16 cellular contexts compared by ENCODE assay signal in the genomic region with DNA sequence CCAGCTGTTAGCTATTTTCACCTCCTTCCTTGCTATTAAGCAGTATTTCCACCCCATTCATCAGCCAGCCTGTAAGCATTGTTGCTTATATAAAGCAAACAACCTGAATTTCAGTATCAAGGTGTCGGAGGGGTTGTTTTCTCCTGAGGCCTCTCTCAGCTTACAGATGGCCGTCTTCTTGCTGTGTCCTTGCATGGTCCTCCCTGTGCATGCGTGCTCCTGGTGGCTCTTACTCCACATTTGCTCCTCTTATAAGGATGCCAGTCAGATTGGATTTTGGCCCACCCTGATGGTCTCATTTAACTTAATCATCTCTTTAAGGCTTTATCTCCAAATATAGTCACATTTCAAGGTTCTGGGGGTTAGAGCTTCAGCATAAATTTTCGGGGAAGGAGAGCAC. TPM values are rescaled to one million over a fixed set of nuclear protein-coding genes. Genes with fewer than 3 reads are reported as not detected.
DNase-seq lines count a peak whose midpoint lies in the region; TF ChIP-seq lines count a peak whose summit lies in the region.
"Had no signal": no experiment of that assay in that cellular context is flagged by ENCODE, and none has a peak within 500 bp of the region (broad histone marks: within the 10 kb centered on the region; RNA-seq: fewer than 3 reads in every experiment).

No MANE protein-coding gene starts in this region.

- H3K9me2 ChIP-seq in PC-9 (ENCODE audit: insufficient read depth), result no peaks in the 10 kb centered on the region

- peaks cover 18% of the 10 kb centered on the region; the same call in 1 of the 2 replicates for H3F3A ChIP-seq in PC-9 (ENCODE audit: insufficient read depth, low read depth)

- TF ChIP-seq CTCF in PC-9 (conservative IDR thresholded peaks at IDR 0.05) (no peak), glutamatergic neuron (IDR thresholded peaks at IDR 0.05; ENCODE audit: partially characterized antibody, unreplicated experiment) (no peak), progenitor cell of endocrine pancreas (IDR thresholded peaks at IDR 0.05; ENCODE audit: unreplicated experiment) (no peak)

- peaks cover 33% of the 10 kb centered on the region for H3K4me1 Mint-ChIP-seq in activated naive CD4-positive, alpha-beta T cell treated with anti-CD3 and anti-CD28 coated beads for 36 hours (ENCODE audit: low read depth)
- H3K4me1 Mint-ChIP-seq in glutamatergic neuron (ENCODE audit: low read depth, unreplicated experiment), result peaks cover 10% of the 10 kb centered on the region
- H3K4me1 Mint-ChIP-seq in progenitor cell of endocrine pancreas (ENCODE audit: low read depth), result peaks cover 25% of the 10 kb centered on the region

- no peaks in the 10 kb centered on the region for H3K9me3 ChIP-seq in PC-9 (ENCODE audit: insufficient read depth, low read depth)
- H3K9me3 ChIP-seq: heart left ventricle, Peyer's patch, prostate gland had no signal

- peaks cover 3% of the 10 kb centered on the region; the same call in 1 of the 2 replicates for H4K20me1 ChIP-seq in PC-9 (ENCODE audit: insufficient read depth)

- no peaks in the 10 kb centered on the region for H3K27me3 ChIP-seq in PC-9 (ENCODE audit: insufficient read depth, low read depth)
- H3K27me3 ChIP-seq: heart left ventricle, Peyer's patch had no signal

- POLR2A ChIA-PET in PC-9 (lab: Charles Lee; ENCODE audit: unreplicated experiment), result interaction anchor here (0.7 kb wide), 1 partner anchor 405 kb away, joined by 3 read pairs; no protein-coding TSS in a partner anchor

- H3K9me3 Mint-ChIP-seq in activated naive CD4-positive, alpha-beta T cell treated with anti-CD3 and anti-CD28 coated beads for 36 hours, result no peaks in the 10 kb centered on the region
- H3K9me3 Mint-ChIP-seq in glutamatergic neuron (ENCODE audit: unreplicated experiment) (peaks cover 7% of the 10 kb centered on the region), progenitor cell of endocrine pancreas (ENCODE audit: low read depth) (no peaks in the 10 kb centered on the region)

- H3K4me3 Mint-ChIP-seq in activated naive CD4-positive, alpha-beta T cell treated with anti-CD3 and anti-CD28 coated beads for 36 hours, result peak overlapping the region; percentile 8
- H3K4me3 Mint-ChIP-seq in glutamatergic neuron (ENCODE audit: unreplicated experiment) (peak overlapping the region; percentile 32), progenitor cell of endocrine pancreas (ENCODE audit: low read depth) (peak overlapping the region; percentile 47)

- no peaks in the 10 kb centered on the region for H3K27me3 Mint-ChIP-seq in activated naive CD4-positive, alpha-beta T cell treated with anti-CD3 and anti-CD28 coated beads for 36 hours (ENCODE audit: low read depth)
- H3K27me3 Mint-ChIP-seq in glutamatergic neuron (ENCODE audit: unreplicated experiment) (peaks cover 2% of the 10 kb centered on the region), progenitor cell of endocrine pancreas (no peaks in the 10 kb centered on the region)

- no peak overlapping the region for H3K4me3 ChIP-seq in PC-9
- H3K4me3 ChIP-seq: heart left ventricle, Peyer's patch, prostate gland had no signal

- H3K4me1 ChIP-seq in PC-9 (replicated peaks; ENCODE audit: insufficient read depth), result peaks cover 25% of the 10 kb centered on the region
- H3K4me1 ChIP-seq: prostate gland had no signal

- CTCF ChIA-PET in activated naive CD4-positive, alpha-beta T cell treated with anti-CD3 and anti-CD28 coated beads for 36 hours (lab: Charles Lee), result no interaction called here
- CTCF ChIA-PET in PC-9 (lab: Charles Lee), result no interaction called here

- peaks cover 63% of the 10 kb centered on the region for H3K79me2 ChIP-seq in PC-9 (ENCODE audit: low read depth)

- peak overlapping the region; percentile 88; the same call in 1 of the 2 replicates for H3K4me2 ChIP-seq in PC-9

- H2AFZ ChIP-seq in PC-9, result no peak overlapping the region

- H3K36me3 ChIP-seq in PC-9 (ENCODE audit: low read depth), result peaks cover 21% of the 10 kb centered on the region
- H3K36me3 ChIP-seq: prostate gland had no signal

- peaks cover 18% of the 10 kb centered on the region for H3K36me3 Mint-ChIP-seq in activated naive CD4-positive, alpha-beta T cell treated with anti-CD3 and anti-CD28 coated beads for 36 hours (ENCODE audit: low read depth)
- H3K36me3 Mint-ChIP-seq in glutamatergic neuron (ENCODE audit: unreplicated experiment) (no peaks in the 10 kb centered on the region), progenitor cell of endocrine pancreas (ENCODE audit: insufficient read depth) (peaks cover 11% of the 10 kb centered on the region)

- no peak for DNase-seq in activated naive CD4-positive, alpha-beta T cell treated with anti-CD3 and anti-CD28 coated beads for 36 hours
- no peak for DNase-seq in activated naive CD4-positive, alpha-beta T cell (lab: John Stamatoyannopoulos, UW)
- DNase-seq in PC-9 (no peak), glutamatergic neuron (no peak), progenitor cell of endocrine pancreas (ENCODE audit: low spot score, unreplicated experiment) (no peak), substantia nigra (lab: John Stamatoyannopoulos, UW) (no peak), amniotic stem cell (lab: John Stamatoyannopoulos, UW) (no peak), SK-N-DZ (ENCODE audit: low spot score) (no peak)
- DNase-seq: dermis blood vessel endothelial cell; GF-D8; heart left ventricle; IMR-90; NCI-H2081; Peyer's patch; stimulated activated CD4-positive, alpha-beta T cell treated with anti-CD3 and anti-CD28 coated beads, Interleukin-12 subunit alpha, Interleukin-12 subunit beta, amount 100 ng/mL, for 4 hours had no signal

- BruUV-seq in PC-9 (replicated peaks; lab: Mats Ljungman, UMichigan), result no TSS peak

- no peak overlapping the region for H3K27ac Mint-ChIP-seq in activated naive CD4-positive, alpha-beta T cell treated with anti-CD3 and anti-CD28 coated beads for 36 hours
- H3K27ac Mint-ChIP-seq in glutamatergic neuron (ENCODE audit: unreplicated experiment) (no peak overlapping the region), progenitor cell of endocrine pancreas (no peak overlapping the region)

- intact Hi-C loops in activated naive CD4-positive, alpha-beta T cell treated with anti-CD3 and anti-CD28 coated beads for 36 hours (cut with micrococcal nuclease), result loop anchor here (5.0 kb wide), 1 partner anchor 106 kb away; a partner anchor contains a TSS
- intact Hi-C loops in PC-9 (cut with micrococcal nuclease; ENCODE audit: unreplicated experiment), result no loop called here

- H3K27ac ChIP-seq in PC-9 (no peak overlapping the region), substantia nigra (ENCODE audit: low read depth, low read length, poor library complexity, severe bottlenecking) (no peak overlapping the region)
- H3K27ac ChIP-seq: heart left ventricle, Peyer's patch, prostate gland had no signal

RNA-seq across cellular contexts. Expression of a gene that starts 2.6 kb away (rescaled TPM):
- 10 to 100 TPM; 28.6 to 30.0 TPM for total RNA-seq in activated naive CD4-positive, alpha-beta T cell treated with anti-CD3 and anti-CD28 coated beads for 36 hours
- total RNA-seq in PC-9 (2021) (17.2 and 23.5 TPM in 2 replicates), glutamatergic neuron (ENCODE audit: unreplicated experiment) (18.1 TPM), progenitor cell of endocrine pancreas (18.8 and 20.4 TPM in 2 replicates)
- 32.9 and 33.5 TPM in 2 replicates for polyA plus RNA-seq in SK-N-DZ (2014; cell fraction: cytosol; rRNA removed)
- 17.1 and 29.3 TPM in 2 replicates for polyA plus RNA-seq in SK-N-DZ (2014; cell fraction: nucleus; rRNA removed)

RNA-seq across cellular contexts. Expression of a gene that starts 2.7 kb away (rescaled TPM):
- total RNA-seq in activated naive CD4-positive, alpha-beta T cell treated with anti-CD3 and anti-CD28 coated beads for 36 hours, result 1 to 10 TPM; 7.8 to 7.9 TPM
- total RNA-seq in PC-9 (2021) (6.4 and 7.2 TPM in 2 replicates), glutamatergic neuron (ENCODE audit: unreplicated experiment) (8.5 TPM), progenitor cell of endocrine pancreas (16.6 and 17.9 TPM in 2 replicates)
- 6.7 and 7.7 TPM in 2 replicates for polyA plus RNA-seq in SK-N-DZ (2014; cell fraction: cytosol; rRNA removed)
- 13.2 and 15.6 TPM in 2 replicates for polyA plus RNA-seq in SK-N-DZ (2014; cell fraction: nucleus; rRNA removed)

RNA-seq across cellular contexts. Expression of a gene that starts 46.9 kb away (rescaled TPM):
- 10 to 100 TPM; 18.5 to 20.6 TPM for total RNA-seq in activated naive CD4-positive, alpha-beta T cell treated with anti-CD3 and anti-CD28 coated beads for 36 hours
- 14.1 TPM in 2 replicates for total RNA-seq in PC-9 (2021)
- 27.3 TPM for total RNA-seq in glutamatergic neuron (ENCODE audit: unreplicated experiment)
- total RNA-seq in progenitor cell of endocrine pancreas, result 13.6 and 14.3 TPM in 2 replicates
- polyA plus RNA-seq in SK-N-DZ (2014; cell fraction: cytosol; rRNA removed), result 10.5 and 11.8 TPM in 2 replicates
- polyA plus RNA-seq in SK-N-DZ (2014; cell fraction: nucleus; rRNA removed), result 6.0 and 7.3 TPM in 2 replicates
